Comparison of ENCODE assay signal across 8 cellular contexts in the genomic region with DNA sequence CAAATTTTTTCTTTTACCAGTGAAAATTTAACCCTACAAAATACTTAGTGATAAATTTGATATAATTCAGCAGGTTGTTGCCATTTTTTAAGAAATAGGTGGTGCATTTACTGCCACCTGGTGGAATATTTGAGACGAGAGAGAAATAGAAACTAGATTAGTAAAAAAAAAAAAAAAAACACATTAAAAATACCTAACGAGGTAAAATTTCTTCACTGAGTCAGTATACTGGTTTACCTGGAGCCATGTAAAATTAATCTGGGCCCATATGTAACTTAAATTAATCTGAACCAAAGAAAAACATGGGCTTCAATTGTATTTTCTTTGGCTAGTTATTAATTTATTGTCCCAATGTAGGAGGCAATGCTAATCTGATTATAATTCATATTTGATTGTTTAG.
DNase-seq lines count a peak whose midpoint lies in the region; TF ChIP-seq lines count a peak whose summit lies in the region.

No MANE protein-coding gene starts in this region.

- in situ Hi-C loops in GM13977 (cut with MboI; ENCODE audit: low pct_unique_long_range_greater_than_20kb, low sequenced_read_pairs, unreplicated experiment) = loop anchor here (25.0 kb wide), 1 partner anchor 627 kb away; no protein-coding TSS in a partner anchor

- no peak overlapping the region for H2AFZ ChIP-seq in PC-9

- no peaks in the 10 kb centered on the region for H3K79me2 ChIP-seq in PC-9 (ENCODE audit: low read depth)

- WGBS in testis, 2 donors = 18% methylated on average over 2 of the region's 2 CpGs

- H3K36me3 ChIP-seq in PC-9 (ENCODE audit: low read depth) (no peaks in the 10 kb centered on the region), testis (ENCODE audit: low read depth, missing control alignments) (no peaks in the 10 kb centered on the region)

- H3F3A ChIP-seq in PC-9 (ENCODE audit: insufficient read depth, low read depth) = no peaks in the 10 kb centered on the region

- H3K4me1 ChIP-seq in PC-9 (replicated peaks; ENCODE audit: insufficient read depth) = no peaks in the 10 kb centered on the region
- H3K4me1 ChIP-seq in testis = no peaks in the 10 kb centered on the region

- H3K9me3 ChIP-seq in PC-9 (ENCODE audit: insufficient read depth, low read depth) (no peaks in the 10 kb centered on the region), testis (no peaks in the 10 kb centered on the region)

- no peak overlapping the region for H3K4me3 ChIP-seq in AG09309 (ENCODE audit: control insufficient read depth, low read depth, low read length)
- no peak overlapping the region for H3K4me3 ChIP-seq in PC-9
- no peak overlapping the region for H3K4me3 ChIP-seq in testis

- H3K27ac ChIP-seq in PC-9 = no peak overlapping the region
- no peak overlapping the region for H3K27ac ChIP-seq in testis

- no TSS peak for BruUV-seq in PC-9 (replicated peaks; lab: Mats Ljungman, UMichigan)

- H3K4me2 ChIP-seq in PC-9 = peak overlapping the region; percentile 14; the same call in 1 of the 2 replicates

- intact Hi-C loops in PC-9 (cut with micrococcal nuclease; ENCODE audit: unreplicated experiment) = loop anchor here (1.0 to 5.0 kb wide), 4 partner anchors 186 to 630 kb away; no protein-coding TSS in a partner anchor
- intact Hi-C loops in testis (cut with DNase I; ENCODE audit: low total_unique reads) = loop anchor here (10.0 kb wide), 1 partner anchor 630 kb away; no protein-coding TSS in a partner anchor

- H4K20me1 ChIP-seq in PC-9 (ENCODE audit: insufficient read depth) = no peaks in the 10 kb centered on the region

- DNase-seq in AG09309 (ENCODE audit: low read depth) (no peak), GM13977 (ENCODE audit: low spot score) (no peak), PC-9 (no peak), fibroblast of peridontal ligament (ENCODE audit: extremely low read depth) (peak; percentile 75), testis (no peak), HuH-7 (ENCODE audit: low spot score) (no peak), NCI-H1694 treated with DMSO at 0.1 percent for 48 hours (lab: John Stamatoyannopoulos, UW) (no peak), putamen (ENCODE audit: low spot score) (no peak)

- H3K9me2 ChIP-seq in PC-9 (ENCODE audit: insufficient read depth) = no peaks in the 10 kb centered on the region

- H3K27me3 ChIP-seq in PC-9 (ENCODE audit: insufficient read depth, low read depth) (no peaks in the 10 kb centered on the region), testis (no peaks in the 10 kb centered on the region)

- CTCF ChIA-PET in PC-9 (lab: Charles Lee) = interaction anchor here (0.7 kb wide), 1 partner anchor 1638 kb away, joined by 5 read pairs; no protein-coding TSS in a partner anchor

- no peak for TF ChIP-seq POLR2A in testis (IDR thresholded peaks at IDR 0.05)

- POLR2A ChIA-PET in PC-9 (lab: Charles Lee; ENCODE audit: unreplicated experiment) = no interaction called here

- peak; percentile 43 for TF ChIP-seq CTCF in AG09309 (IDR thresholded peaks at IDR 0.05; ENCODE audit: control insufficient read depth, insufficient read depth, low read depth, low read length, missing control alignments)
- peak; percentile 38 for TF ChIP-seq CTCF in GM13977 (IDR thresholded peaks at IDR 0.05; ENCODE audit: extremely low read depth, insufficient read depth, missing control alignments)
- TF ChIP-seq CTCF in PC-9 (conservative IDR thresholded peaks at IDR 0.05) = peak; percentile 79
- peak in 2 of 3 experiments; percentile 15 to 59 for TF ChIP-seq CTCF in testis (IDR thresholded peaks at IDR 0.05)
